ENCODE assay signal across 9 cellular contexts in genomic region chr17:65530985-65531507, GRCh38. TPM values are rescaled to one million over a fixed set of nuclear protein-coding genes. Genes with fewer than 3 reads are reported as not detected.
A peak's percentile ranks its signal among the peaks of the same experiment; 100 is the strongest.
DNase-seq lines count a peak whose midpoint lies in the region; ATAC-seq and TF ChIP-seq lines count a peak whose summit lies in the region.
"Had no signal": no experiment of that assay in that cellular context is flagged by ENCODE, and none has a peak within 500 bp of the region (broad histone marks: within the 10 kb centered on the region; RNA-seq: fewer than 3 reads in every experiment).

No MANE protein-coding gene starts in this region.

- peak overlapping the region; percentile 23 to 74 for H3K27ac Mint-ChIP-seq in effector memory CD8-positive, alpha-beta T cell

- peaks cover 24% of the 10 kb centered on the region for H3K36me3 Mint-ChIP-seq in effector memory CD8-positive, alpha-beta T cell (ENCODE audit: insufficient read depth)

- H3K9me3 Mint-ChIP-seq in effector memory CD8-positive, alpha-beta T cell, result no peaks in the 10 kb centered on the region

- in situ Hi-C loops in transverse colon (cut with MboI; ENCODE audit: low pct_ligation_motif_present in 1 of 4, low pct_unique_long_range_greater_than_20kb in 1 of 4, low sequenced_read_pairs in 3 of 4), result no loop called here

- intact Hi-C loops in lower lobe of right lung (cut with DNase I) (no loop called here), transverse colon (cut with DNase I; ENCODE audit: low total_unique reads) (no loop called here)

- WGBS in transverse colon (ENCODE audit: low coverage in 1 of 2), 2 donors, result 51 to 53% methylated on average over 4 to 6 of the region's 6 CpGs

- peaks cover 53% of the 10 kb centered on the region for H3K4me1 ChIP-seq in lower lobe of right lung
- peaks cover 20 to 32% (median 24%) of the 10 kb centered on the region in 4 donors for H3K4me1 ChIP-seq in transverse colon

- DNase-seq in HuH-7.5 (ENCODE audit: low spot score) (peak; percentile 41), lower lobe of right lung (no peak), transverse colon (no peak), SIG-M5 treated with dmso at 0.1 percent for 504 hours (lab: John Stamatoyannopoulos, UW; ENCODE audit: unreplicated experiment) (no peak), NCI-H187 treated with DMSO at 0.1 percent for 48 hours (lab: John Stamatoyannopoulos, UW) (no peak)
- no peak for DNase-seq in effector memory CD8-positive, alpha-beta T cell
- DNase-seq: NCI-H1048, T-helper 1 cell had no signal

- ATAC-seq in effector memory CD8-positive, alpha-beta T cell (replicated peaks), result no peak
- ATAC-seq in lower lobe of right lung, result peak; percentile 56 to 69
- no peak for ATAC-seq in HG02623 (IDR thresholded peaks at IDR 0.05; ENCODE audit: unreplicated experiment)

- TF ChIP-seq POLR2A in transverse colon (IDR thresholded peaks at IDR 0.05), result no peak

- H3K27ac ChIP-seq in lower lobe of right lung (peak overlapping the region; percentile 71), transverse colon (peak overlapping the region; percentile 44 to 68 (median 50))

- H3K27me3 ChIP-seq in lower lobe of right lung (ENCODE audit: low read depth), result no peaks in the 10 kb centered on the region
- no peaks in the 10 kb centered on the region for H3K27me3 ChIP-seq in transverse colon

- H3K36me3 ChIP-seq in lower lobe of right lung (peaks cover 74% of the 10 kb centered on the region), transverse colon (peaks cover 0 to 15% (median 7%) of the 10 kb centered on the region in 4 donors)

- H3K27me3 Mint-ChIP-seq in effector memory CD8-positive, alpha-beta T cell, result no peaks in the 10 kb centered on the region

- H3K9me3 ChIP-seq in lower lobe of right lung, result no peaks in the 10 kb centered on the region
- H3K9me3 ChIP-seq in transverse colon, result no peaks in the 10 kb centered on the region

- H3K4me1 Mint-ChIP-seq in effector memory CD8-positive, alpha-beta T cell (ENCODE audit: low read depth in 2 of 2), result peaks cover 0 to 2% of the 10 kb centered on the region in 2 donors

- no peak for TF ChIP-seq CTCF in lower lobe of right lung (IDR thresholded peaks at IDR 0.05)
- TF ChIP-seq CTCF in transverse colon (IDR thresholded peaks at IDR 0.05), result no peak

- H3K4me3 Mint-ChIP-seq in effector memory CD8-positive, alpha-beta T cell, result no peak overlapping the region

- H3K4me3 ChIP-seq in lower lobe of right lung (no peak overlapping the region), transverse colon (no peak overlapping the region)

- TF ChIP-seq EP300 in transverse colon (IDR thresholded peaks at IDR 0.05; ENCODE audit: low read depth), result no peak

RNA-seq across cellular contexts. Expression of gene AXIN2, which starts 30.4 kb away (rescaled TPM):
- total RNA-seq in lower lobe of right lung (53.4 TPM), transverse colon (10 to 100 TPM; 17.6 to 87.6 (median 23.8) TPM)

Comparison
In these comparisons a context has a peak if more than half of its experiments do, and no peak if none do; other contexts are left out.
1. ATAC-seq: peak in lower lobe of right lung (2 of 2); none in effector memory CD8-positive, alpha-beta T cell (single experiment) and HG02623 (single experiment).